15 cellular contexts compared by ENCODE assay signal in the genomic region with DNA sequence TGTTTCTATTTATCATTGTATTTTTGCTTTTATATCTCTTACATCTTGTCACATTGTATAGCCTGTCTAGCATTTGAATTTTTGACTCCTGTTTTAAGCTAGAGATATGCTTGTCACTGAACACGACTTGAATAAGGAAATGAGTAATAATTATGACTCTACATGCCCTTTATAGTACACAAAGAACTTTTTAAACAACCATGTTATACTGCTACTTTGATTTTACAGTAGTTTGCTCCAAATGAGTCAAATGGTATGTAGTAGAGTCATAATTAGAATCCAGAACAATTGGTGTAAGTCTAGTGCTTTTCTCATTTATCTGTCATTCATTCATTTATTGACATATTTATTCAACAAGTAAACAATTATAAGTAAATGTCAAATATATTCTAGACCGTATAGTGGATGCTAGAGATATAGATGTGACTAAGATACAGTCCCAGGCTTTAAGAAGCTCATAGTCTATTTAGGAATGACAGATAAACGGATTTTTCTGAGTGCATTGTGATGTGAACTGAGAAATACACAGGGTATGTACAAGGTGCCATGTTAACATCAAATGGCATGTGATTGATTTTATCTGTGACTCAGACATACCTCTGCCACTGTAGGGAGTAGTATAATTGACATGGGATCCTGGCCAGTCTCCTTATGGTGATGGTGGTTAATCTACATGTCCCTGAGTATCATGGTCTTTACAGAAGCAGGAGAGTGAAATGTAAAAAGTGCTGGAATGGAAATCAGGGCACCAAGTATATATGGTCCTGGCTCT.
"Had no signal": no experiment of that assay in that cellular context is flagged by ENCODE, and none has a peak within 500 bp of the region (broad histone marks: within the 10 kb centered on the region; RNA-seq: fewer than 3 reads in every experiment).

No MANE protein-coding gene starts in this region.

- H3K4me3 ChIP-seq: dorsolateral prefrontal cortex, gastrocnemius medialis, heart right ventricle, tibial nerve had no signal

- DNase-seq: activated CD4-positive, alpha-beta T cell treated with anti-CD3 and anti-CD28 coated beads, Interleukin-2, amount 50 U/mL, for 4 hours; activated gamma-delta T cell; dorsolateral prefrontal cortex; gastrocnemius medialis; heart right ventricle; left ventricle myocardium superior; occipital lobe; retina; stimulated activated naive CD8-positive, alpha-beta T cell treated with anti-CD3 and anti-CD28 coated beads, Interleukin-15, Interleukin-2, amounts not matched to agents 100 U/mL and 50 U/mL, for 24 hours; substantia nigra; T-helper 2 cell; WERI-Rb-1 had no signal

- H3K27ac ChIP-seq: dorsolateral prefrontal cortex, gastrocnemius medialis, heart right ventricle, WERI-Rb-1 had no signal

- H3K27me3 ChIP-seq: dorsolateral prefrontal cortex, gastrocnemius medialis, heart right ventricle, tibial nerve had no signal

- H3K36me3 Mint-ChIP-seq: activated naive CD4-positive, alpha-beta T cell treated with anti-CD3 and anti-CD28 coated beads, Interleukin-2, amount 50 U/mL, for 72 hours had no signal

- H3K4me1 ChIP-seq: gastrocnemius medialis, heart right ventricle had no signal

- FAIRE-seq: urothelium cell line had no signal

- ATAC-seq: activated naive CD4-positive, alpha-beta T cell treated with anti-CD3 and anti-CD28 coated beads, Interleukin-2, amount 50 U/mL, for 72 hours; gastrocnemius medialis; heart right ventricle; left ventricle myocardium superior; stimulated activated naive CD8-positive, alpha-beta T cell treated with anti-CD3 and anti-CD28 coated beads, Interleukin-15, Interleukin-2, amounts not matched to agents 100 U/mL and 50 U/mL, for 24 hours had no signal

- H3K36me3 ChIP-seq: gastrocnemius medialis, heart right ventricle, tibial nerve, WERI-Rb-1 had no signal

- H3K9me3 ChIP-seq: gastrocnemius medialis, tibial nerve had no signal
